In genomic region chrX:3663576-3664290, GRCh38 we compare ENCODE assay signal across 13 cellular contexts. TPM values are rescaled to one million over a fixed set of nuclear protein-coding genes. Genes with fewer than 3 reads are reported as not detected.
DNase-seq lines count a peak whose midpoint lies in the region; ATAC-seq, FAIRE-seq and TF ChIP-seq lines count a peak whose summit lies in the region.
"Had no signal": no experiment of that assay in that cellular context is flagged by ENCODE, and none has a peak within 500 bp of the region (broad histone marks: within the 10 kb centered on the region; RNA-seq: fewer than 3 reads in every experiment).

No MANE protein-coding gene starts in this region.

- no peak for DNase-seq in GM12892 (ENCODE audit: insufficient read length)
- peak; percentile 82 for DNase-seq in NOMO-1 treated with dmso at 0.1 percent for 144 hours (lab: John Stamatoyannopoulos, UW; ENCODE audit: unreplicated experiment)
- peak; percentile 49 for DNase-seq in lower lobe of right lung
- no peak for DNase-seq in NCI-H446 treated with DMSO at 0.1 percent for 48 hours (lab: John Stamatoyannopoulos, UW)
- DNase-seq in NCI-H524 treated with DMSO at 0.1 percent for 48 hours (lab: John Stamatoyannopoulos, UW) = no peak
- no peak for DNase-seq in colonic mucosa
- DNase-seq: activated CD4-positive, alpha-beta memory T cell treated with anti-CD3 and anti-CD28 coated beads, Interleukin-2, amount 10 ng/mL, durations not matched to agents 7 days and 5 days; DMS79 treated with DMSO at 0.1 percent for 48 hours; NCI-H1105 treated with DMSO at 0.1 percent for 48 hours had no signal

- H3K9me3 ChIP-seq in lower lobe of right lung = no peaks in the 10 kb centered on the region
- H3K9me3 ChIP-seq in colonic mucosa = no peaks in the 10 kb centered on the region

- peak; percentile 33 for FAIRE-seq in GM12892 (lab: Jason Lieb, UNC)
- FAIRE-seq: astrocyte had no signal

- no peak overlapping the region for H3K9ac ChIP-seq in colonic mucosa (ENCODE audit: low read depth in 2 of 2, low read length in 2 of 2)

- no peak for TF ChIP-seq POLR2A in GM12892 (IDR thresholded peaks at IDR 0.05; ENCODE audit: low read depth, low read length)

- intact Hi-C loops in lower lobe of right lung (cut with DNase I) = no loop called here
- intact Hi-C loops in colonic mucosa (cut with DNase I) = no loop called here

- no peaks in the 10 kb centered on the region for H3K36me3 ChIP-seq in lower lobe of right lung
- no peaks in the 10 kb centered on the region for H3K36me3 ChIP-seq in colonic mucosa

- ATAC-seq in GM21529 (IDR thresholded peaks at IDR 0.05; ENCODE audit: unreplicated experiment) (peak; percentile 79), lower lobe of right lung (peak; percentile 56 to 60), GM19455 (IDR thresholded peaks at IDR 0.05; ENCODE audit: unreplicated experiment) (no peak)

- TF ChIP-seq CTCF in lower lobe of right lung (IDR thresholded peaks at IDR 0.05) = no peak
- no peak for TF ChIP-seq CTCF in colonic mucosa (IDR thresholded peaks at IDR 0.05)

- no peaks in the 10 kb centered on the region for H3K4me1 ChIP-seq in lower lobe of right lung
- H3K4me1 ChIP-seq in colonic mucosa = no peaks in the 10 kb centered on the region

- H3K27ac ChIP-seq in lower lobe of right lung (no peak overlapping the region), colonic mucosa (no peak overlapping the region)
- H3K27ac ChIP-seq: epithelial cell of prostate had no signal

- H3K27me3 ChIP-seq in lower lobe of right lung (ENCODE audit: low read depth) (no peaks in the 10 kb centered on the region), colonic mucosa (no peaks in the 10 kb centered on the region)

- no peak overlapping the region for H3K4me3 ChIP-seq in lower lobe of right lung
- no peak overlapping the region for H3K4me3 ChIP-seq in colonic mucosa

RNA-seq across cellular contexts. Expression of gene PRKX, which starts 49.7 kb away (rescaled TPM):
- polyA plus RNA-seq in GM12892 (2012; ENCODE audit: missing spikeins) = 26.4 TPM
- total RNA-seq in lower lobe of right lung = 27.3 TPM
- 10 to 100 TPM; 32.4 to 38.2 TPM for total RNA-seq in colonic mucosa

Comparison
In these comparisons a context has a peak if more than half of its experiments do, and no peak if none do; other contexts are left out.
1. DNase-seq: peak in NOMO-1 treated with dmso at 0.1 percent for 144 hours (single experiment) and lower lobe of right lung (single experiment); none in GM12892 (single experiment), NCI-H446 treated with DMSO at 0.1 percent for 48 hours (single experiment), NCI-H524 treated with DMSO at 0.1 percent for 48 hours (single experiment) and colonic mucosa (single experiment).